25 cellular contexts compared by ENCODE assay signal in the genomic region with DNA sequence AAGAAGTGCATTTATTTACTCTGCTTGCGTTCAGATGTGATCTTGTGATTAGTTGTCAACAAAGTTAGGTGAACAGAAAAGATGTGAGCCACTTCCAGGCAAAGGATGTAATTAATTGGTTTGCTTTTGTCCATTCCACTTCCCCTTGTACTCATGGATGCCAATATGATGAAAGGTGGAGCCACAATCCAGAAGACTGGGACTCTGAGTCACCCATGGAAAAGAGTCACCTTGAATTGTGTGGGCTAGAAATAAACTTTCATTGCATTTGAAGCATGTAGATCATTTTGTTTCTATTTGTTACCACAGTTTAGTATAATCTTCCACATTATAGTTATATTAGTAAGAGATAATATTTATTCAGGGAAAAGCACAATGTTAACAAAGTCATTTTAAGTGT.
DNase-seq lines count a peak whose midpoint lies in the region; ATAC-seq, FAIRE-seq and TF ChIP-seq lines count a peak whose summit lies in the region.
"Had no signal": no experiment of that assay in that cellular context is flagged by ENCODE, and none has a peak within 500 bp of the region (broad histone marks: within the 10 kb centered on the region; RNA-seq: fewer than 3 reads in every experiment).

No MANE protein-coding gene starts in this region.

- no peak overlapping the region for H3K9ac ChIP-seq in kidney (ENCODE audit: low read length in 2 of 2)
- H3K9ac ChIP-seq: KMS-11 had no signal

- H3K4me1 ChIP-seq in small intestine (ENCODE audit: control insufficient read depth in 2 of 2, insufficient read depth in 1 of 2, low read depth in 1 of 2, low read length in 1 of 2) (no peaks in the 10 kb centered on the region), kidney (ENCODE audit: control insufficient read depth in 1 of 2, insufficient read depth in 1 of 2, low read depth in 1 of 2, low read length in 2 of 2) (peaks cover 0 to 3% of the 10 kb centered on the region in 2 donors)
- H3K4me1 ChIP-seq: left lung had no signal

- no peaks in the 10 kb centered on the region for H3K36me3 ChIP-seq in small intestine (ENCODE audit: control insufficient read depth in 2 of 2, insufficient read depth in 2 of 2, low read length in 2 of 2)
- H3K36me3 ChIP-seq in kidney (ENCODE audit: control insufficient read depth in 1 of 2, insufficient read depth in 2 of 2, low read length in 2 of 2): no peaks in the 10 kb centered on the region
- H3K36me3 ChIP-seq: left lung, pancreas had no signal

- H3K9me3 ChIP-seq in small intestine (ENCODE audit: control insufficient read depth, low read depth) (no peaks in the 10 kb centered on the region), kidney (ENCODE audit: control insufficient read depth in 1 of 2, low read length in 2 of 2) (no peaks in the 10 kb centered on the region)
- H3K9me3 ChIP-seq: pancreas had no signal

- H3K4me3 ChIP-seq in epithelial cell of esophagus (ENCODE audit: low read length) (no peak overlapping the region), small intestine (ENCODE audit: low read depth in 1 of 2, low read length in 2 of 2) (no peak overlapping the region), kidney (ENCODE audit: low read length in 2 of 2) (no peak overlapping the region)
- H3K4me3 ChIP-seq: left lung, pancreas had no signal

- TF ChIP-seq CTCF in epithelial cell of esophagus (IDR thresholded peaks at IDR 0.05; ENCODE audit: insufficient read depth, low read depth, low read length, missing control alignments): no peak
- TF ChIP-seq CTCF in omental fat pad (IDR thresholded peaks at IDR 0.05): no peak
- no peak for TF ChIP-seq CTCF in kidney (IDR thresholded peaks at IDR 0.05; ENCODE audit: borderline replicate concordance, extremely low read depth, insufficient read depth)

- no peaks in the 10 kb centered on the region for H3K27me3 ChIP-seq in small intestine (ENCODE audit: control insufficient read depth in 2 of 2, insufficient read depth in 2 of 2, low read length in 2 of 2)
- H3K27me3 ChIP-seq: left lung, pancreas had no signal

- no peak overlapping the region for H3K27ac ChIP-seq in small intestine (ENCODE audit: low read depth in 1 of 2, low read length in 1 of 2)
- no peak overlapping the region for H3K27ac ChIP-seq in kidney (ENCODE audit: low read depth in 2 of 2, low read length in 2 of 2)
- H3K27ac ChIP-seq: KMS-11, left lung, pancreas had no signal

- peak; percentile 2 for DNase-seq in NCI-H510A treated with DMSO at 0.1 percent for 48 hours (lab: John Stamatoyannopoulos, UW)
- no peak for DNase-seq in NCI-H510A (lab: John Stamatoyannopoulos, UW)
- peak; percentile 1 for DNase-seq in RPMI7951 (ENCODE audit: low read depth)
- DNase-seq in epithelial cell of esophagus (ENCODE audit: low read depth): peak; percentile 66
- peak; percentile 29 for DNase-seq in small intestine
- no peak for DNase-seq in omental fat pad (ENCODE audit: low spot score)
- DNase-seq in kidney: no peak
- DNase-seq: 8988T; activated CD4-positive, alpha-beta T cell treated with anti-CD3 and anti-CD28 coated beads for 1 hour; activated naive CD4-positive, alpha-beta T cell treated with anti-CD3 and anti-CD28 coated beads, Interleukin-2, amount 50 U/mL, for 16 hours; activated T-cell treated with anti-CD3 and anti-CD28 coated beads, Interleukin-2, amount 50 U/mL, for 72 hours; anterior cingulate cortex; COR-L47; effector memory CD4-positive, alpha-beta T cell; left lung; naive thymus-derived CD4-positive, alpha-beta T cell; NCI-H187; NCI-H82; pancreas; right cardiac atrium; SHP77; trophoblast cell had no signal

- peak; percentile 26 for FAIRE-seq in small intestine (lab: Jason Lieb, UNC)
- FAIRE-seq in kidney (lab: Jason Lieb, UNC): no peak
- FAIRE-seq: H54, pancreas had no signal

- no peak for ATAC-seq in omental fat pad (ENCODE audit: low FRiP score)
- ATAC-seq in HG02610 (IDR thresholded peaks at IDR 0.05; ENCODE audit: unreplicated experiment): no peak
- ATAC-seq: activated T-cell treated with anti-CD3 and anti-CD28 coated beads, Interleukin-2, amount 50 U/mL, for 72 hours; left lung; naive thymus-derived CD4-positive, alpha-beta T cell; right cardiac atrium had no signal

- 76 to 85% (median 83%) methylated on average over 1 of the region's 1 CpG for WGBS in small intestine, 3 donors

- intact Hi-C loops in kidney (cut with DNase I): no loop called here

Comparison
In these comparisons a context has a peak if more than half of its experiments do, and no peak if none do; other contexts are left out.
1. DNase-seq: peak in NCI-H510A treated with DMSO at 0.1 percent for 48 hours (single experiment), RPMI7951 (single experiment), epithelial cell of esophagus (single experiment) and small intestine (single experiment); none in NCI-H510A (single experiment), omental fat pad (single experiment) and kidney (single experiment).